ENCODE assay signal across 1 cellular context in the genomic region with DNA sequence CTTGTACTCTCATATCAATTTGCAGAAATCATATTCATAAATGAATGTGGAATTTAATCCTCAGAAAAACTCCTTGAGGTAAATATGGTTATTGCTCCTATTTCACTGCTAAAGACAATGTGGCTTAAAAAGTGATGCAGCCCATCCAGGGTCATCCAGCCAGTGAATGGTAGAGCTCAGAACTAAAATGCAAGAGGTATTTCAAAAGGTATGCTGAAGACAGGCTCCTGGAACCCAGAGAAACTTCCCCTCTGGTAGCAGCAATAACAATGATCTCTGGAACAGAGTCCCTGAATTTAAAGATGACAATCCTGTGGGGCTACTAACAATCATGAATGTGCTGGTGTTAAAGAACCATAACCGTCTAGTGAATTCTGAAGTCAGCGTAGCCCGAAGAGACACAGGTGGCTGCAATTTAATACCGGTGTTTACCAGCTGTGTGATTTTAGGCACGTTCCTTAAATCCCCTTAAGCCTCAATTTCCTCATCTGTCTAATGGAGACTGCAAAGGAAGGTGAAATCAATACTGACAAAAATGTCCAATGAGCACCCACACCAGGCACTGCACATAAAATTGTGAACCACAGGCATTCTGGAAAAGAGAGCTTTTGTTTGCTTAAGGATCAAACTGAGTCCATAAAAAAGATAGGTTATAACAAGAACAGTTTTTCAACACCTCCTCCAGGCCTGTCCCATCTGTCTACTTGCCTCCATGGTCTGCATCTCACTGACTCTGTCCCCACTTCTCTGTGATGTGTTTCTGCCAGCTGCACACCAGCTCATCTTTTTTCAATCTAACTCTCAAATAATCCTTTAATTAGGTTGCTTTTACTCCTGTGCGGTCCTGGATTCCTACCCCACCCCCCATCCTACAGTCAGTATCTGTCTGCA.
A peak's percentile ranks its signal among the peaks of the same experiment; 100 is the strongest.
TF ChIP-seq lines count a peak whose summit lies in the region.

No MANE protein-coding gene starts in this region.

TF ChIP-seq in SK-N-SH, 30 proteins besides CTCF, POLR2A, EP300 and RAD21 (continued from another document):
- TF ChIP-seq, protein P1, sequence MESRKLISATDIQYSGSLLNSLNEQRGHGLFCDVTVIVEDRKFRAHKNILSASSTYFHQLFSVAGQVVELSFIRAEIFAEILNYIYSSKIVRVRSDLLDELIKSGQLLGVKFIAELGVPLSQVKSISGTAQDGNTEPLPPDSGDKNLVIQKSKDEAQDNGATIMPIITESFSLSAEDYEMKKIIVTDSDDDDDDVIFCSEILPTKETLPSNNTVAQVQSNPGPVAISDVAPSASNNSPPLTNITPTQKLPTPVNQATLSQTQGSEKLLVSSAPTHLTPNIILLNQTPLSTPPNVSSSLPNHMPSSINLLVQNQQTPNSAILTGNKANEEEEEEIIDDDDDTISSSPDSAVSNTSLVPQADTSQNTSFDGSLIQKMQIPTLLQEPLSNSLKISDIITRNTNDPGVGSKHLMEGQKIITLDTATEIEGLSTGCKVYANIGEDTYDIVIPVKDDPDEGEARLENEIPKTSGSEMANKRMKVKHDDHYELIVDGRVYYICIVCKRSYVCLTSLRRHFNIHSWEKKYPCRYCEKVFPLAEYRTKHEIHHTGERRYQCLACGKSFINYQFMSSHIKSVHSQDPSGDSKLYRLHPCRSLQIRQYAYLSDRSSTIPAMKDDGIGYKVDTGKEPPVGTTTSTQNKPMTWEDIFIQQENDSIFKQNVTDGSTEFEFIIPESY (IDR thresholded peaks at IDR 0.05; ENCODE audit: borderline replicate concordance, low read depth): no peak
- TF ChIP-seq CHD2 (IDR thresholded peaks at IDR 0.05; ENCODE audit: low read length, partially characterized antibody) (peak; percentile 34), EZH2phosphoT487 (IDR thresholded peaks at IDR 0.05; ENCODE audit: borderline replicate concordance, low read depth) (no peak), POLR2AphosphoS5 (IDR thresholded peaks at IDR 0.05; ENCODE audit: low read depth, low read length) (no peak), GABPA (IDR thresholded peaks at IDR 0.05; ENCODE audit: low read depth) (no peak), TCF12 (IDR thresholded peaks at IDR 0.05) (no peak), FOXM1 (IDR thresholded peaks at IDR 0.05; ENCODE audit: low read depth) (no peak), YY1 (IDR thresholded peaks at IDR 0.05; ENCODE audit: low read depth) (no peak), GATA2 (CRISPR knock-in tag; IDR thresholded peaks at IDR 0.05) (peak; percentile 31; the same call in 1 of the 2 replicates), RFX5 (IDR thresholded peaks at IDR 0.05; ENCODE audit: low read length) (no peak), MXI1 (IDR thresholded peaks at IDR 0.05; ENCODE audit: low read depth, low read length) (0 out of 2 replicates have a peak, but pooled peaks have one; percentile 30), SIN3A (IDR thresholded peaks at IDR 0.05; ENCODE audit: borderline replicate concordance, low read depth, low read length) (no peak), JUND (IDR thresholded peaks at IDR 0.05) (no peak), MEF2A (IDR thresholded peaks at IDR 0.05; ENCODE audit: borderline replicate concordance, low read depth) (no peak)
